10 cellular contexts compared by ENCODE assay signal in genomic region chr2:230774348-230774951, GRCh38.
DNase-seq lines count a peak whose midpoint lies in the region; TF ChIP-seq lines count a peak whose summit lies in the region.
"Had no signal": no experiment of that assay in that cellular context is flagged by ENCODE, and none has a peak within 500 bp of the region (broad histone marks: within the 10 kb centered on the region; RNA-seq: fewer than 3 reads in every experiment).

No MANE protein-coding gene starts in this region.

- peak overlapping the region; percentile 13 for H3K4me3 Mint-ChIP-seq in MCF 10A (ENCODE audit: unreplicated experiment)

- H3K27ac ChIP-seq in breast epithelium (no peak overlapping the region), right atrium auricular region (peak overlapping the region; percentile 53 to 72), vagina (peak overlapping the region; percentile 45)

- no peak overlapping the region for H3K4me3 ChIP-seq in breast epithelium
- H3K4me3 ChIP-seq in right atrium auricular region, result no peak overlapping the region
- H3K4me3 ChIP-seq in vagina, result no peak overlapping the region

- no peaks in the 10 kb centered on the region for H3K9me3 ChIP-seq in breast epithelium
- no peaks in the 10 kb centered on the region for H3K9me3 ChIP-seq in right atrium auricular region
- H3K9me3 ChIP-seq in vagina, result no peaks in the 10 kb centered on the region

- H3K36me3 ChIP-seq in breast epithelium (no peaks in the 10 kb centered on the region), right atrium auricular region (no peaks in the 10 kb centered on the region), vagina (no peaks in the 10 kb centered on the region)

- BruUV-seq in MCF 10A (replicated peaks; lab: Mats Ljungman, UMichigan), result no TSS peak

- peaks cover 47% of the 10 kb centered on the region for H3K4me1 Mint-ChIP-seq in MCF 10A (ENCODE audit: insufficient read depth, unreplicated experiment)

- no peaks in the 10 kb centered on the region for H3K4me1 ChIP-seq in breast epithelium
- peaks cover 0 to 58% of the 10 kb centered on the region in 2 donors for H3K4me1 ChIP-seq in right atrium auricular region
- peaks cover 42% of the 10 kb centered on the region for H3K4me1 ChIP-seq in vagina

- peaks cover 7% of the 10 kb centered on the region for H3K9me3 Mint-ChIP-seq in MCF 10A (ENCODE audit: unreplicated experiment)

- TF ChIP-seq POLR2A in breast epithelium (IDR thresholded peaks at IDR 0.05), result no peak
- TF ChIP-seq POLR2A in vagina (IDR thresholded peaks at IDR 0.05), result no peak

- H3K27ac Mint-ChIP-seq in MCF 10A (ENCODE audit: low read depth, unreplicated experiment), result peak overlapping the region; percentile 87

- POLR2A ChIA-PET in MCF 10A (lab: Yijun Ruan, JAX), result interaction anchor here (0.7 to 11.2 kb wide), 14 partner anchors 8 to 985 kb away, joined by 3 to 138 read pairs (median 6); partner anchors contain the start of genes CAB39 and SP100

- peaks cover 41% of the 10 kb centered on the region for H3K36me3 Mint-ChIP-seq in MCF 10A (ENCODE audit: insufficient read depth, unreplicated experiment)

- no peaks in the 10 kb centered on the region for H3K27me3 Mint-ChIP-seq in MCF 10A (ENCODE audit: insufficient read depth, unreplicated experiment)

- H3K27me3 ChIP-seq in breast epithelium (no peaks in the 10 kb centered on the region), right atrium auricular region (no peaks in the 10 kb centered on the region), vagina (no peaks in the 10 kb centered on the region)

- DNase-seq in MCF 10A (ENCODE audit: unreplicated experiment), result peak; percentile 75
- DNase-seq in breast epithelium (ENCODE audit: low spot score in 2 of 2), result no peak
- peak; percentile 83 for DNase-seq in amniotic epithelial cell (ENCODE audit: low read depth)
- DNase-seq in right atrium auricular region (ENCODE audit: low spot score), result no peak
- no peak for DNase-seq in vagina (ENCODE audit: extremely low spot score in 2 of 2)
- DNase-seq in NCI-H510A treated with DMSO at 0.1 percent for 48 hours (lab: John Stamatoyannopoulos, UW), result no peak
- DNase-seq in globus pallidus (ENCODE audit: low spot score), result no peak
- DNase-seq in activated gamma-delta T cell treated with Interleukin-2 at 50 U/mL for 16 hours, result no peak
- DNase-seq: NCI-H187 treated with DMSO at 0.1 percent for 48 hours, T-helper 9 cell had no signal

- intact Hi-C loops in MCF 10A (cut with micrococcal nuclease) (loop anchor here (1.0 kb wide), 1 partner anchor 20 kb away; no protein-coding TSS in a partner anchor), breast epithelium (cut with DNase I; ENCODE audit: low total_unique reads) (no loop called here), vagina (cut with DNase I) (no loop called here)

- TF ChIP-seq CTCF in MCF 10A (IDR thresholded peaks at IDR 0.05; ENCODE audit: unreplicated experiment), result no peak
- no peak for TF ChIP-seq CTCF in breast epithelium (IDR thresholded peaks at IDR 0.05)
- TF ChIP-seq CTCF in right atrium auricular region (IDR thresholded peaks at IDR 0.05), result no peak
- TF ChIP-seq CTCF in vagina (IDR thresholded peaks at IDR 0.05), result no peak

- CTCF ChIA-PET in MCF 10A (lab: Yijun Ruan, JAX), result interaction anchor here (0.6 to 3.1 kb wide), 4 partner anchors 23 to 145 kb away, joined by 3 to 16 read pairs (median 4); partner anchors contain the start of gene CAB39

Comparison
In these comparisons a context has a peak if more than half of its experiments do, and no peak if none do; other contexts are left out.
1. DNase-seq: peak in MCF 10A (single experiment) and amniotic epithelial cell (single experiment); none in breast epithelium (0 of 2), right atrium auricular region (single experiment), vagina (0 of 2), NCI-H510A treated with DMSO at 0.1 percent for 48 hours (single experiment), globus pallidus (single experiment) and activated gamma-delta T cell treated with Interleukin-2 at 50 U/mL for 16 hours (single experiment).
2. H3K27ac ChIP-seq: peak in right atrium auricular region (2 of 2) and vagina (single experiment); none in breast epithelium (0 of 2).